In genomic region chr10:14742815-14743214, GRCh38 we compare ENCODE assay signal across 1 cellular context.
TF ChIP-seq lines count a peak whose summit lies in the region.

No MANE protein-coding gene starts in this region.

TF ChIP-seq in GM12878, 131 proteins besides CTCF, POLR2A, EP300 and RAD21 (continued from another document and continues in another):
- TF ChIP-seq FOS (IDR thresholded peaks at IDR 0.05; ENCODE audit: borderline replicate concordance, extremely low read depth, insufficient read length) (no peak), ZNF687 (IDR thresholded peaks at IDR 0.05) (no peak), TCF3 (IDR thresholded peaks at IDR 0.05; ENCODE audit: borderline replicate concordance, insufficient read depth, low read depth, low read length) (0 out of 2 replicates have a peak, but pooled peaks have one; percentile 31), SPI1 (IDR thresholded peaks at IDR 0.05; ENCODE audit: borderline replicate concordance, insufficient read depth, low read depth, low read length) (peak; percentile 88; the same call in 1 of the 2 replicates), E2F4 (IDR thresholded peaks at IDR 0.05; ENCODE audit: low read depth, low read length) (no peak), MEF2A (IDR thresholded peaks at IDR 0.05; ENCODE audit: insufficient read depth, low read depth, low read length) (no peak), MTA3 (IDR thresholded peaks at IDR 0.05; ENCODE audit: borderline replicate concordance, low read length) (0 out of 2 replicates have a peak, but pooled peaks have one; percentile 34), SMC3 (IDR thresholded peaks at IDR 0.05; ENCODE audit: borderline replicate concordance, low read length) (no peak; the same call in 1 of the 2 replicates), BACH1 (IDR thresholded peaks at IDR 0.05; ENCODE audit: borderline replicate concordance) (peak; percentile 38; the same call in 1 of the 2 replicates), ZBED1 (IDR thresholded peaks at IDR 0.05; ENCODE audit: borderline replicate concordance) (peak; percentile 52; the same call in 1 of the 2 replicates), YY1 (IDR thresholded peaks at IDR 0.05; ENCODE audit: low read depth, low read length) (no peak), POLR2AphosphoS5 (IDR thresholded peaks at IDR 0.05; ENCODE audit: low read length) (no peak), SMAD5 (IDR thresholded peaks at IDR 0.05; ENCODE audit: low read depth) (no peak), CHD2 (IDR thresholded peaks at IDR 0.05; ENCODE audit: borderline replicate concordance, low read depth, low read length) (peak; percentile 74; the same call in 1 of the 2 replicates), NFIC (IDR thresholded peaks at IDR 0.05; ENCODE audit: low read depth, low read length) (peak; percentile 83; the same call in 1 of the 2 replicates), ZBTB40 (IDR thresholded peaks at IDR 0.05; ENCODE audit: borderline replicate concordance) (no peak), PKNOX1 (IDR thresholded peaks at IDR 0.05) (peak; percentile 57), SUZ12 (IDR thresholded peaks at IDR 0.05; ENCODE audit: unreplicated experiment) (no peak), MXI1 (IDR thresholded peaks at IDR 0.05; ENCODE audit: low read depth, low read length) (no peak), ZZZ3 (IDR thresholded peaks at IDR 0.05; ENCODE audit: control insufficient read depth, insufficient read length, low read depth) (no peak), STAT1 (conservative IDR thresholded peaks at IDR 0.05) (no peak), SMAD1 (IDR thresholded peaks at IDR 0.05; ENCODE audit: low read depth, partially characterized antibody) (peak; percentile 87), ZSCAN29 (IDR thresholded peaks at IDR 0.05) (no peak), HDAC2 (IDR thresholded peaks at IDR 0.05) (no peak), SRF (IDR thresholded peaks at IDR 0.05; ENCODE audit: low read depth in 2 of 2, low read length in 2 of 2) (no peak), ZBTB33 (IDR thresholded peaks at IDR 0.05) (no peak), NR2C2 (IDR thresholded peaks at IDR 0.05; ENCODE audit: borderline replicate concordance, control insufficient read depth, insufficient read length, low read depth) (no peak), LARP7 (IDR thresholded peaks at IDR 0.05) (no peak), NR2C1 (IDR thresholded peaks at IDR 0.05) (peak; percentile 14; the same call in 1 of the 2 replicates), PBX3 (IDR thresholded peaks at IDR 0.05; ENCODE audit: insufficient replicate concordance, low read depth, low read length) (no peak), BRCA1 (IDR thresholded peaks at IDR 0.05; ENCODE audit: low read depth, low read length) (no peak), NBN (IDR thresholded peaks at IDR 0.05) (peak; percentile 99), HCFC1 (IDR thresholded peaks at IDR 0.05; ENCODE audit: low read length) (no peak), PAX5 (IDR thresholded peaks at IDR 0.05; ENCODE audit: borderline replicate concordance, low read depth, low read length) (peak; percentile 72), CREM (IDR thresholded peaks at IDR 0.05; ENCODE audit: low read depth) (peak; percentile 83; the same call in 1 of the 2 replicates), NFYA (IDR thresholded peaks at IDR 0.05; ENCODE audit: borderline replicate concordance, low read depth, low read length) (no peak), EED (IDR thresholded peaks at IDR 0.05; ENCODE audit: low read depth) (peak; percentile 86), BCLAF1 (IDR thresholded peaks at IDR 0.05) (no peak), SIN3A (IDR thresholded peaks at IDR 0.05; ENCODE audit: low read depth, low read length) (no peak), SP1 (IDR thresholded peaks at IDR 0.05; ENCODE audit: low read depth, low read length) (no peak), ATF7 (IDR thresholded peaks at IDR 0.05; ENCODE audit: low read depth) (peak; percentile 97), ESRRA (IDR thresholded peaks at IDR 0.05; ENCODE audit: low read length) (no peak), RCOR1 (conservative IDR thresholded peaks at IDR 0.05; ENCODE audit: low read depth, low read length) (no peak), ASH2L (IDR thresholded peaks at IDR 0.05; ENCODE audit: borderline replicate concordance, low read depth) (no peak), GATAD2B (conservative IDR thresholded peaks at IDR 0.05; ENCODE audit: low read depth) (no peak; the same call in 1 of the 2 replicates), RBBP5 (conservative IDR thresholded peaks at IDR 0.05) (no peak)
